ENCODE assay signal across 16 cellular contexts in the genomic region with DNA sequence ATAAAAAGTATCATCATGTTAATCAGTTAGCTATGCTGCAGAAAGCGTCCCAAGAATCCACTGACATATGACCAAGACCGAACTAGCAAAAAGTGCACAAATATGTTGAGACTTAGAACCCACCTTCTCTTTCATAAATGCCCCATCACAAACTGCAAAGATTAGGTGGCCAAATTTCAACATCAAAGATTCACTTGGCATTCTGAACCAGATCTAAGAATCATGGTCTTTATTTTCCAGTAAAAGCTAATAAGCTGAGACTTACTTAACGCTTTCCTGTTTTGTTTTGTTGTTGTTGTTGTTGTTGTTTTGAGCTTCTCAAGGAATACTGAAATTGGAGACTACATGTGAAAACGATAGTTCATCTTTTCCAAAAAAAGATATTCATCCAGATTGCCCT.
DNase-seq lines count a peak whose midpoint lies in the region; ATAC-seq and TF ChIP-seq lines count a peak whose summit lies in the region.
"Had no signal": no experiment of that assay in that cellular context is flagged by ENCODE, and none has a peak within 500 bp of the region (broad histone marks: within the 10 kb centered on the region; RNA-seq: fewer than 3 reads in every experiment).

No MANE protein-coding gene starts in this region.

- H3K36me3 ChIP-seq in left ventricle myocardium inferior = no peaks in the 10 kb centered on the region
- H3K36me3 ChIP-seq in heart left ventricle = no peaks in the 10 kb centered on the region
- H3K36me3 ChIP-seq in gastrocnemius medialis = no peaks in the 10 kb centered on the region
- no peaks in the 10 kb centered on the region for H3K36me3 ChIP-seq in mesendoderm (ENCODE audit: control insufficient read depth, insufficient read depth, low read length)
- H3K36me3 ChIP-seq: BLaER1 had no signal

- ATAC-seq in heart left ventricle (no peak), gastrocnemius medialis (no peak), HG02938 (IDR thresholded peaks at IDR 0.05; ENCODE audit: unreplicated experiment) (no peak)
- ATAC-seq: Panc1 had no signal

- no peak overlapping the region for H3K23ac ChIP-seq in mesendoderm (ENCODE audit: low read length)

- H3K9me3 ChIP-seq in left ventricle myocardium inferior (replicated peaks) (no peaks in the 10 kb centered on the region), heart left ventricle (no peaks in the 10 kb centered on the region), gastrocnemius medialis (no peaks in the 10 kb centered on the region)
- H3K9me3 ChIP-seq: BLaER1 had no signal

- no peak overlapping the region for H3K56ac ChIP-seq in mesendoderm (ENCODE audit: low read length)

- no peaks in the 10 kb centered on the region for H3K79me1 ChIP-seq in mesendoderm (ENCODE audit: low read length)

- no peak overlapping the region for H3K9ac ChIP-seq in mesendoderm (ENCODE audit: low read length)
- H3K9ac ChIP-seq: BLaER1 had no signal

- H3K4me1 Mint-ChIP-seq in activated CD4-positive, alpha-beta T cell treated with anti-CD3 and anti-CD28 coated beads, Interleukin-2, amount 10 ng/mL, durations not matched to agents 24 days and 14 days = no peaks in the 10 kb centered on the region

- in situ Hi-C loops in gastrocnemius medialis (cut with MboI; ENCODE audit: low sequenced_read_pairs in 4 of 4) = loop anchor here in 1 of 4 donors (25.0 kb wide), 1 partner anchor 247 kb away; no protein-coding TSS in a partner anchor

- H2AK5ac ChIP-seq in mesendoderm (ENCODE audit: low read length) = no peak overlapping the region

- no peak overlapping the region for H2BK15ac ChIP-seq in mesendoderm (replicated peaks; ENCODE audit: low read depth)

- no peaks in the 10 kb centered on the region for H3K9me3 Mint-ChIP-seq in activated CD4-positive, alpha-beta T cell treated with anti-CD3 and anti-CD28 coated beads, Interleukin-2, amount 10 ng/mL, durations not matched to agents 24 days and 14 days
- H3K9me3 Mint-ChIP-seq: CD8-positive, alpha-beta memory T cell had no signal

- no peak overlapping the region for H3K4me3 ChIP-seq in left ventricle myocardium inferior
- H3K4me3 ChIP-seq in heart left ventricle = no peak overlapping the region
- peak overlapping the region in 53 of 59 donors; percentile 2 to 63 (median 22) for H3K4me3 ChIP-seq in dorsolateral prefrontal cortex
- H3K4me3 ChIP-seq in gastrocnemius medialis = peak overlapping the region in 1 of 4 donors; percentile 1
- no peak overlapping the region for H3K4me3 ChIP-seq in mesendoderm (ENCODE audit: low read length)
- H3K4me3 ChIP-seq: BLaER1 had no signal

- H3K27ac Mint-ChIP-seq in activated CD4-positive, alpha-beta T cell treated with anti-CD3 and anti-CD28 coated beads, Interleukin-2, amount 10 ng/mL, durations not matched to agents 24 days and 14 days = no peak overlapping the region

- no peak overlapping the region for H3K18ac ChIP-seq in mesendoderm (ENCODE audit: low read length)

- intact Hi-C loops in left ventricle myocardium inferior (cut with micrococcal nuclease) = no loop called here
- intact Hi-C loops in heart left ventricle (cut with DNase I) = loop anchor here in 3 of 10 donors (10.0 kb wide), 3 partner anchors 250 to 720 kb away; no protein-coding TSS in a partner anchor
- intact Hi-C loops in dorsolateral prefrontal cortex (cut with DNase I) = loop anchor here in 1 of 2 donors (5.0 kb wide), 1 partner anchor 237 kb away; no protein-coding TSS in a partner anchor
- intact Hi-C loops in gastrocnemius medialis (cut with DNase I; ENCODE audit: low total_unique reads) = loop anchor here (5.0 kb wide), 1 partner anchor 42 kb away; no protein-coding TSS in a partner anchor
- intact Hi-C loops in activated CD4-positive, alpha-beta T cell treated with anti-CD3 and anti-CD28 coated beads, Interleukin-2, amount 10 ng/mL, durations not matched to agents 24 days and 14 days (cut with micrococcal nuclease) = no loop called here

- DNase-seq in left ventricle myocardium inferior (no peak), heart left ventricle (no peak), dorsolateral prefrontal cortex (no peak), gastrocnemius medialis (no peak), mesendoderm (no peak), UCSD-AML1 (lab: John Stamatoyannopoulos, UW; ENCODE audit: unreplicated experiment) (no peak)
- DNase-seq in activated CD4-positive, alpha-beta T cell treated with anti-CD3 and anti-CD28 coated beads, Interleukin-2, amount 10 ng/mL, durations not matched to agents 24 days and 14 days = no peak
- DNase-seq: CD8-positive, alpha-beta memory T cell; GF-D8; KBM-7; NCI-H1436; NCI-H2029; NCI-H510A treated with DMSO at 0.1 percent for 48 hours had no signal

- 64 to 92% (median 79%) methylated on average over 4 of the region's 4 CpGs for WGBS in heart left ventricle, 4 donors
- WGBS in mesendoderm (ENCODE audit: extremely low coverage, insufficient coverage, low lambda C conversion rate) = no CpG with 5 or more reads among the region's 4 CpGs

- H4K5ac ChIP-seq in mesendoderm (ENCODE audit: low read length) = no peak overlapping the region

- H3K4me3 Mint-ChIP-seq in activated CD4-positive, alpha-beta T cell treated with anti-CD3 and anti-CD28 coated beads, Interleukin-2, amount 10 ng/mL, durations not matched to agents 24 days and 14 days = no peak overlapping the region
- H3K4me3 Mint-ChIP-seq: CD8-positive, alpha-beta memory T cell had no signal

- H3K36me3 Mint-ChIP-seq in activated CD4-positive, alpha-beta T cell treated with anti-CD3 and anti-CD28 coated beads, Interleukin-2, amount 10 ng/mL, durations not matched to agents 24 days and 14 days (ENCODE audit: low read depth) = no peaks in the 10 kb centered on the region

- TF ChIP-seq CTCF in left ventricle myocardium inferior (IDR thresholded peaks at IDR 0.05; ENCODE audit: borderline replicate concordance) = no peak
- TF ChIP-seq CTCF in heart left ventricle (IDR thresholded peaks at IDR 0.05) = no peak
- TF ChIP-seq CTCF in dorsolateral prefrontal cortex (IDR thresholded peaks at IDR 0.05 in 54 of 56, conservative IDR thresholded peaks at IDR 0.05 in 2 of 56; ENCODE audit: low read depth in 1 of 56, partially characterized antibody in 56 of 56) = peak in 1 of 56 donors; percentile 1
- no peak for TF ChIP-seq CTCF in gastrocnemius medialis (IDR thresholded peaks at IDR 0.05 in 4 of 5, conservative IDR thresholded peaks at IDR 0.05 in 1 of 5)

- no peak overlapping the region for H3K4ac ChIP-seq in mesendoderm (ENCODE audit: low read depth, low read length)

- no peak for TF ChIP-seq POLR2A in heart left ventricle (IDR thresholded peaks at IDR 0.05)
- no peak for TF ChIP-seq POLR2A in gastrocnemius medialis (IDR thresholded peaks at IDR 0.05)

- H2BK120ac ChIP-seq in mesendoderm (ENCODE audit: low read depth, low read length) = no peak overlapping the region

- H3K27me3 Mint-ChIP-seq in activated CD4-positive, alpha-beta T cell treated with anti-CD3 and anti-CD28 coated beads, Interleukin-2, amount 10 ng/mL, durations not matched to agents 24 days and 14 days = no peaks in the 10 kb centered on the region
- H3K27me3 Mint-ChIP-seq: CD8-positive, alpha-beta memory T cell had no signal

- no peaks in the 10 kb centered on the region for H3K27me3 ChIP-seq in left ventricle myocardium inferior (ENCODE audit: low read depth)
- H3K27me3 ChIP-seq in heart left ventricle = no peaks in the 10 kb centered on the region
- H3K27me3 ChIP-seq in dorsolateral prefrontal cortex = no peaks in the 10 kb centered on the region
- no peaks in the 10 kb centered on the region for H3K27me3 ChIP-seq in gastrocnemius medialis
- no peaks in the 10 kb centered on the region for H3K27me3 ChIP-seq in mesendoderm (ENCODE audit: insufficient read depth, low read length, poor library complexity)
- H3K27me3 ChIP-seq: BLaER1 had no signal

- H3K27ac ChIP-seq in left ventricle myocardium inferior (replicated peaks) (peak overlapping the region; percentile 31), heart left ventricle (peak overlapping the region in 3 of 12 donors; percentile 7 to 19 (median 16)), dorsolateral prefrontal cortex (peak overlapping the region in 58 of 59 donors; percentile 18 to 91 (median 78)), gastrocnemius medialis (peak overlapping the region; percentile 4 to 43 (median 30)), mesendoderm (ENCODE audit: low read depth, low read length) (no peak overlapping the region)
- H3K27ac ChIP-seq: BLaER1 had no signal

- H2BK5ac ChIP-seq in mesendoderm (ENCODE audit: low read length) = no peak overlapping the region

- H3K4me1 ChIP-seq in left ventricle myocardium inferior = peaks cover 76% of the 10 kb centered on the region
- peaks cover 0 to 58% (median 21%) of the 10 kb centered on the region in 12 donors for H3K4me1 ChIP-seq in heart left ventricle
- peaks cover 50 to 77% of the 10 kb centered on the region in 2 donors for H3K4me1 ChIP-seq in gastrocnemius medialis
- no peaks in the 10 kb centered on the region for H3K4me1 ChIP-seq in mesendoderm (ENCODE audit: control insufficient read depth, low read depth, low read length)
- H3K4me1 ChIP-seq: BLaER1 had no signal

- no peaks in the 10 kb centered on the region for H3K79me2 ChIP-seq in mesendoderm (ENCODE audit: control insufficient read depth, insufficient read depth, low read length)

- no peak overlapping the region for H4K8ac ChIP-seq in mesendoderm (ENCODE audit: low read depth, low read length)

- no peak overlapping the region for H3K4me2 ChIP-seq in mesendoderm (ENCODE audit: low read length)
- H3K4me2 ChIP-seq: BLaER1 had no signal

Comparison
In these comparisons a context has a peak if more than half of its experiments do, and no peak if none do; other contexts are left out.
1. H3K4me3 ChIP-seq: peak in dorsolateral prefrontal cortex (53 of 59); none in left ventricle myocardium inferior (single experiment), heart left ventricle (0 of 12) and mesendoderm (single experiment).